Comparison of ENCODE assay signal across 36 cellular contexts in genomic region chr4:37960679-37961078, GRCh38. TPM values are rescaled to one million over a fixed set of nuclear protein-coding genes. Genes with fewer than 3 reads are reported as not detected.
"Had no signal": no experiment of that assay in that cellular context is flagged by ENCODE, and none has a peak within 500 bp of the region (broad histone marks: within the 10 kb centered on the region; RNA-seq: fewer than 3 reads in every experiment).

No MANE protein-coding gene starts in this region.

- H3K9me3 ChIP-seq: esophagus muscularis mucosa, heart right ventricle, mucosa of descending colon, psoas muscle, sigmoid colon, spleen, thoracic aorta, transverse colon had no signal

- H3K27ac ChIP-seq: coronary artery, esophagus muscularis mucosa, foreskin keratinocyte, heart right ventricle, neural progenitor cell, psoas muscle, sigmoid colon, thoracic aorta, transverse colon had no signal

- DNase-seq: dermis blood vessel endothelial cell; effector memory CD4-positive, alpha-beta T cell; foreskin keratinocyte; glutamatergic neuron; heart right ventricle; hippocampal formation; immature natural killer cell; islet precursor cell; kidney glomerular epithelial cell; left colon; left ventricle myocardium superior; mesenchymal stem cell; mucosa of descending colon; naive B cell; nucleus accumbens; posterior cingulate gyrus; psoas muscle; right cardiac atrium; sigmoid colon; spleen; stimulated activated CD4-positive, alpha-beta T cell treated with anti-CD3 and anti-CD28 coated beads, Interleukin-4, amount 100 ng/mL, for 4 hours; stimulated activated naive CD8-positive, alpha-beta T cell treated with anti-CD3 and anti-CD28 coated beads, Interleukin-15, Interleukin-2, amounts not matched to agents 100 U/mL and 50 U/mL, for 24 hours; transverse colon had no signal

- H3K36me3 Mint-ChIP-seq: immature natural killer cell; mesothelial cell of epicardium; natural killer cell treated with Interleukin-12 subunit alpha and Interleukin-12 subunit beta and Interleukin-15 and Interleukin-18, amount 100 ng/mL, for 72 hours; neural progenitor cell had no signal

- H3K27ac Mint-ChIP-seq: natural killer cell treated with Interleukin-12 subunit alpha and Interleukin-12 subunit beta and Interleukin-15 and Interleukin-18, amount 100 ng/mL, for 72 hours; neural progenitor cell; stimulated activated memory B cell treated with anti-CD40 and anti-IgM and Interleukin-4, amounts not matched to agents 10 μg/mL and 1 μg/mL and 100 μg/mL, for 72 hours had no signal

- H3K4me1 Mint-ChIP-seq: neural progenitor cell had no signal

- H3K9me3 Mint-ChIP-seq: immature natural killer cell; mesothelial cell of epicardium; natural killer cell treated with Interleukin-12 subunit alpha and Interleukin-12 subunit beta and Interleukin-15 and Interleukin-18, amount 100 ng/mL, for 72 hours; neural progenitor cell; stimulated activated memory B cell treated with anti-CD40 and anti-IgM and Interleukin-4, amounts not matched to agents 10 μg/mL and 1 μg/mL and 100 μg/mL, for 72 hours had no signal

- H3K4me1 ChIP-seq: foreskin keratinocyte, neural progenitor cell, psoas muscle had no signal

- ATAC-seq: foreskin keratinocyte; left colon; left ventricle myocardium superior; mucosa of descending colon; natural killer cell treated with Interleukin-12 subunit alpha and Interleukin-12 subunit beta and Interleukin-15 and Interleukin-18, amount 100 ng/mL, for 72 hours; psoas muscle; right cardiac atrium; stimulated activated memory B cell treated with anti-CD40 and anti-IgM and Interleukin-4, amounts not matched to agents 10 μg/mL and 1 μg/mL and 100 μg/mL, for 72 hours; stimulated activated naive CD8-positive, alpha-beta T cell treated with anti-CD3 and anti-CD28 coated beads, Interleukin-15, Interleukin-2, amounts not matched to agents 100 U/mL and 50 U/mL, for 24 hours had no signal

- H3K27me3 ChIP-seq: esophagus muscularis mucosa, foreskin keratinocyte, heart right ventricle, neural progenitor cell, sigmoid colon, spleen, transverse colon had no signal

- H3K4me2 ChIP-seq: neural progenitor cell had no signal

- H2AFZ ChIP-seq: neural progenitor cell had no signal

- H3K4me3 Mint-ChIP-seq: immature natural killer cell; mesothelial cell of epicardium; naive B cell; natural killer cell treated with Interleukin-12 subunit alpha and Interleukin-12 subunit beta and Interleukin-15 and Interleukin-18, amount 100 ng/mL, for 72 hours; neural progenitor cell; stimulated activated memory B cell treated with anti-CD40 and anti-IgM and Interleukin-4, amounts not matched to agents 10 μg/mL and 1 μg/mL and 100 μg/mL, for 72 hours had no signal

- H3K4me3 ChIP-seq: coronary artery, esophagus muscularis mucosa, heart right ventricle, mucosa of descending colon, neural progenitor cell, psoas muscle, sigmoid colon, spleen, thoracic aorta, transverse colon had no signal

- FAIRE-seq: endothelial cell of umbilical vein had no signal

- H3K27me3 Mint-ChIP-seq: naive B cell; natural killer cell treated with Interleukin-12 subunit alpha and Interleukin-12 subunit beta and Interleukin-15 and Interleukin-18, amount 100 ng/mL, for 72 hours; stimulated activated memory B cell treated with anti-CD40 and anti-IgM and Interleukin-4, amounts not matched to agents 10 μg/mL and 1 μg/mL and 100 μg/mL, for 72 hours had no signal

- H3K36me3 ChIP-seq: esophagus muscularis mucosa, heart right ventricle, neural progenitor cell, sigmoid colon, thoracic aorta, transverse colon had no signal

- H3K9ac ChIP-seq: neural progenitor cell had no signal

RNA-seq across cellular contexts. Expression of gene PTTG2, which starts 0.5 kb away (rescaled TPM):
- total RNA-seq: endothelial cell of umbilical vein, epithelial cell of proximal tubule, fibroblast of lung, foreskin keratinocyte, lung microvascular endothelial cell, mesothelial cell of epicardium, osteocyte, renal cortical epithelial cell had no signal
- polyA plus RNA-seq: endothelial cell of umbilical vein, fibroblast of lung, foreskin keratinocyte, immature natural killer cell had no signal
